ENCODE assay signal across 1 cellular context in the genomic region with DNA sequence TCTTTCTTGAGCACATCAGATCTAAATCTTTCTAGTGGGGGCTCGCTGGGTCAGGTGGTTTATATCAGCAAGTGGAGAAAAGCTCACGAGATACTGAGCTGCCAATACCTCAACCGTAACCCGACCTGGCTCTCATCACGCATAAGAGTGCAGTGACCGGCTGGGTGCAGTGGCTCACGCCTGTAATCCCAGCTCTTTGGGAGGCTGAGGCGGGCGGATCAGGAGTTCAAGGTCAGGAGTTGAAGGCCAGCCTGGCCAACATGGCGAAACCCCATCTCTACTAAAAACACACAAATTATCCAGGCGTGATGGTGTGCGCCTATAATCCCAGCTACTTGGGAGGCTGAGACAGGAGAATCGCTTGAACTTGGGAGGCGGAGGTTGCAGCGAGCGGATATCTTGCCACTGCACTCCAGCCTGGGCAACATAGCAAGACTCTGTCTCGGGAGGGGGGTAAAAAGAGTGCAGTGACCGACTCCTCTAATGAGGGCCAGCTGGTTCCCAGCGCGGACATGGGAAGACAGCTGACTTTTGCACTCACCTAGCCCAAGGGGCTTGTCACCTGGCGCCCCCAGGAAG.
TF ChIP-seq lines count a peak whose summit lies in the region.

No MANE protein-coding gene starts in this region.

TF ChIP-seq in HepG2, 621 proteins besides CTCF, POLR2A, EP300 and RAD21 (continued from another document):
- TF ChIP-seq, protein P1, sequence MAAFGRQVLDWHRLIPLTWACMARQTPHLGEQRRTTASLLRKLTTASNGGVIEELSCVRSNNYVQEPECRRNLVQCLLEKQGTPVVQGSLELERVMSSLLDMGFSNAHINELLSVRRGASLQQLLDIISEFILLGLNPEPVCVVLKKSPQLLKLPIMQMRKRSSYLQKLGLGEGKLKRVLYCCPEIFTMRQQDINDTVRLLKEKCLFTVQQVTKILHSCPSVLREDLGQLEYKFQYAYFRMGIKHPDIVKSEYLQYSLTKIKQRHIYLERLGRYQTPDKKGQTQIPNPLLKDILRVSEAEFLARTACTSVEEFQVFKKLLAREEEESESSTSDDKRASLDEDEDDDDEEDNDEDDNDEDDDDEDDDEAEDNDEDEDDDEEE (CRISPR knock-in tag; IDR thresholded peaks at IDR 0.05): no peak
- TF ChIP-seq ETV6 (CRISPR knock-in tag; conservative IDR thresholded peaks at IDR 0.05) (no peak), REPIN1 (CRISPR knock-in tag; IDR thresholded peaks at IDR 0.05; ENCODE audit: borderline replicate concordance, low read depth) (no peak)
